ENCODE assay signal across 1 cellular context in genomic region chr20:34904202-34904621, GRCh38.
TF ChIP-seq lines count a peak whose summit lies in the region.

No MANE protein-coding gene starts in this region.

TF ChIP-seq in endothelial cell of umbilical vein, 7 proteins besides CTCF, POLR2A, EP300 and RAD21:
- TF ChIP-seq EZH2 (IDR thresholded peaks at IDR 0.05; ENCODE audit: borderline replicate concordance, low read depth, low read length, severe bottlenecking) (no peak), GATA2 (IDR thresholded peaks at IDR 0.05; ENCODE audit: insufficient read depth, insufficient read length, low read depth, low read length) (no peak), MAX (IDR thresholded peaks at IDR 0.05; ENCODE audit: insufficient read depth, insufficient read length) (no peak), JUN (IDR thresholded peaks at IDR 0.05; ENCODE audit: borderline replicate concordance, insufficient read depth, insufficient read length, low read depth) (no peak), FOS (IDR thresholded peaks at IDR 0.05; ENCODE audit: borderline replicate concordance, insufficient read depth, low read length) (no peak), POLR2AphosphoS5 (IDR thresholded peaks at IDR 0.05; ENCODE audit: insufficient read depth, low read depth, low read length) (no peak), MYC (IDR thresholded peaks at IDR 0.05; ENCODE audit: low read depth, low read length) (no peak)
